Comparison of ENCODE assay signal across 21 cellular contexts in genomic region chr11:57479925-57480324, GRCh38. TPM values are rescaled to one million over a fixed set of nuclear protein-coding genes. Genes with fewer than 3 reads are reported as not detected.
DNase-seq lines count a peak whose midpoint lies in the region; ATAC-seq, FAIRE-seq and TF ChIP-seq lines count a peak whose summit lies in the region.
"Had no signal": no experiment of that assay in that cellular context is flagged by ENCODE, and none has a peak within 500 bp of the region (broad histone marks: within the 10 kb centered on the region; RNA-seq: fewer than 3 reads in every experiment).

No MANE protein-coding gene starts in this region.

- peaks cover 8% of the 10 kb centered on the region; the same call in 1 of the 2 replicates for H4K20me1 ChIP-seq in K562 (replicated peaks; ENCODE audit: control insufficient read depth, insufficient read depth, low read length)

- TF ChIP-seq POLR2A in K562 (conservative IDR thresholded peaks at IDR 0.05): no peak

- 13% methylated on average over 3 of the region's 5 CpGs for WGBS in K562 (ENCODE audit: insufficient coverage, low coverage, missing lambda C conversion rate)

- H3K4me2 ChIP-seq in K562 (ENCODE audit: insufficient read depth, low read length): no peak overlapping the region

- in situ Hi-C loops in K562 (cut with MboI): no loop called here

- H3K4me1 ChIP-seq in K562 (replicated peaks in 1 of 2; ENCODE audit: control insufficient read depth in 2 of 2, insufficient read depth in 2 of 2, low read length in 2 of 2): peaks cover 8 to 27% of the 10 kb centered on the region in 2 experiments; a peak in 4 of 5 replicates

- TF ChIP-seq CTCF in K562 (IDR thresholded peaks at IDR 0.05 in 2 of 3, conservative IDR thresholded peaks at IDR 0.05 in 1 of 3; ENCODE audit: insufficient read depth in 2 of 3, low read depth in 1 of 3, low read length in 3 of 3) (no peak), foreskin fibroblast (IDR thresholded peaks at IDR 0.05; ENCODE audit: low read depth, low read length) (no peak), CD14-positive monocyte (IDR thresholded peaks at IDR 0.05) (no peak)

- no peaks in the 10 kb centered on the region for H3K9me3 Mint-ChIP-seq in activated CD4-positive, alpha-beta T cell treated with anti-CD3 and anti-CD28 coated beads for 36 hours (ENCODE audit: low read depth)
- no peaks in the 10 kb centered on the region for H3K9me3 Mint-ChIP-seq in activated CD4-positive, alpha-beta T cell treated with anti-CD3 and anti-CD28 coated beads, Interleukin-2, amount 10 ng/mL, durations not matched to agents 7 days and 5 days
- H3K9me3 Mint-ChIP-seq in CD14-positive monocyte: peaks cover 0 to 5% (median 2%) of the 10 kb centered on the region in 7 donors
- H3K9me3 Mint-ChIP-seq: activated naive CD4-positive, alpha-beta T cell treated with anti-CD3 and anti-CD28 coated beads, Interleukin-2, amount 50 U/mL, for 24 hours; activated T-cell treated with anti-CD3 and anti-CD28 coated beads, Interleukin-2, amount 50 U/mL, for 72 hours; H9 had no signal

- no peak for FAIRE-seq in K562 (lab: Jason Lieb, UNC)
- FAIRE-seq: RCC 7860 had no signal

- POLR2A ChIA-PET in activated CD4-positive, alpha-beta T cell treated with anti-CD3 and anti-CD28 coated beads for 36 hours (lab: Charles Lee): interaction anchor here (0.6 kb wide), 1 partner anchor 14 kb away, joined by 5 read pairs; no protein-coding TSS in a partner anchor
- POLR2A ChIA-PET in activated CD4-positive, alpha-beta T cell treated with anti-CD3 and anti-CD28 coated beads, Interleukin-2, amount 10 ng/mL, durations not matched to agents 7 days and 5 days (lab: Charles Lee): no interaction called here
- POLR2A ChIA-PET in K562 (lab: Yijun Ruan, JAX): no interaction called here

- CTCF ChIA-PET in activated CD4-positive, alpha-beta T cell treated with anti-CD3 and anti-CD28 coated beads for 36 hours (lab: Charles Lee): interaction anchor here (0.5 to 10.9 kb wide), 7 partner anchors 9 to 165 kb away, joined by 3 to 124 read pairs (median 3); partner anchors contain the start of gene RTN4RL2
- CTCF ChIA-PET in activated CD4-positive, alpha-beta T cell treated with anti-CD3 and anti-CD28 coated beads, Interleukin-2, amount 10 ng/mL, durations not matched to agents 7 days and 5 days (lab: Charles Lee): interaction anchor here (1.0 to 1.2 kb wide), 2 partner anchors 22 to 40 kb away, joined by 3 to 4 read pairs; no protein-coding TSS in a partner anchor
- CTCF ChIA-PET in K562 (lab: Yijun Ruan, JAX; ENCODE audit: low intra/inter-chr PET ratio): interaction anchor here (0.9 to 1.2 kb wide), 2 partner anchors 47 to 135 kb away, joined by 3 to 5 read pairs; no protein-coding TSS in a partner anchor

- no peak for DNase-seq in activated CD4-positive, alpha-beta T cell treated with anti-CD3 and anti-CD28 coated beads for 36 hours
- no peak for DNase-seq in activated CD4-positive, alpha-beta T cell treated with anti-CD3 and anti-CD28 coated beads, Interleukin-2, amount 10 ng/mL, durations not matched to agents 7 days and 5 days
- peak; percentile 82 for DNase-seq in HuH-7.5 (ENCODE audit: low spot score)
- DNase-seq in K562 (ENCODE audit: extremely low read depth in 1 of 4, low spot score in 3 of 4): peak in 3 of 4 experiments; percentile 36 to 40 (median 38)
- DNase-seq in occipital lobe (lab: John Stamatoyannopoulos, UW): no peak
- no peak for DNase-seq in foreskin fibroblast
- no peak for DNase-seq in NCI-H345 (lab: John Stamatoyannopoulos, UW)
- no peak for DNase-seq in CD14-positive monocyte (ENCODE audit: low spot score)

- BruUV-seq in K562 (replicated peaks; lab: Mats Ljungman, UMichigan): no TSS peak

- H3K36me3 ChIP-seq in K562 (ENCODE audit: control insufficient read depth, insufficient read depth, low read length): peaks cover 15% of the 10 kb centered on the region

- H3K27me3 Mint-ChIP-seq in activated CD4-positive, alpha-beta T cell treated with anti-CD3 and anti-CD28 coated beads for 36 hours: peaks cover 11% of the 10 kb centered on the region
- peaks cover 46% of the 10 kb centered on the region for H3K27me3 Mint-ChIP-seq in activated CD4-positive, alpha-beta T cell treated with anti-CD3 and anti-CD28 coated beads, Interleukin-2, amount 10 ng/mL, durations not matched to agents 7 days and 5 days
- H3K27me3 Mint-ChIP-seq in CD14-positive monocyte (ENCODE audit: low read depth in 3 of 3): peaks cover 17 to 44% (median 25%) of the 10 kb centered on the region in 3 donors

- no peaks in the 10 kb centered on the region for H3K79me2 ChIP-seq in K562 (ENCODE audit: control insufficient read depth, insufficient read depth, low read length)

- H3K9me3 ChIP-seq in K562 (replicated peaks; ENCODE audit: control insufficient read depth, insufficient read depth, low read depth, low read length): no peaks in the 10 kb centered on the region
- H3K9me3 ChIP-seq: gastroesophageal sphincter, suprapubic skin, vagina had no signal

- no peak for TF ChIP-seq RAD21 in K562 (CRISPR knock-in tag; conservative IDR thresholded peaks at IDR 0.05 in 1 of 2, IDR thresholded peaks at IDR 0.05 in 1 of 2)

- no peak overlapping the region for H3K9ac ChIP-seq in K562 (ENCODE audit: insufficient read depth in 1 of 2, low read depth in 2 of 2, low read length in 2 of 2)

- H3K9me1 ChIP-seq in K562 (ENCODE audit: control insufficient read depth, insufficient read depth, low read length): no peaks in the 10 kb centered on the region

- no peak for TF ChIP-seq EP300 in K562 (IDR thresholded peaks at IDR 0.05; ENCODE audit: low read length)

- no peaks in the 10 kb centered on the region for H3K27me3 ChIP-seq in K562 (ENCODE audit: control insufficient read depth in 2 of 2, insufficient read depth in 2 of 2, low read length in 2 of 2)
- H3K27me3 ChIP-seq: vagina had no signal

- ATAC-seq in activated CD4-positive, alpha-beta T cell treated with anti-CD3 and anti-CD28 coated beads for 36 hours: peak; percentile 21
- ATAC-seq in K562: peak; percentile 36

- H3K4me3 Mint-ChIP-seq in activated CD4-positive, alpha-beta T cell treated with anti-CD3 and anti-CD28 coated beads for 36 hours: no peak overlapping the region
- no peak overlapping the region for H3K4me3 Mint-ChIP-seq in activated CD4-positive, alpha-beta T cell treated with anti-CD3 and anti-CD28 coated beads, Interleukin-2, amount 10 ng/mL, durations not matched to agents 7 days and 5 days
- H3K4me3 Mint-ChIP-seq in CD14-positive monocyte: no peak overlapping the region
- H3K4me3 Mint-ChIP-seq: activated naive CD4-positive, alpha-beta T cell treated with anti-CD3 and anti-CD28 coated beads, Interleukin-2, amount 50 U/mL, for 24 hours; activated T-cell treated with anti-CD3 and anti-CD28 coated beads, Interleukin-2, amount 50 U/mL, for 72 hours had no signal

- peaks cover 19% of the 10 kb centered on the region for H3K4me1 Mint-ChIP-seq in activated CD4-positive, alpha-beta T cell treated with anti-CD3 and anti-CD28 coated beads for 36 hours
- H3K4me1 Mint-ChIP-seq in activated CD4-positive, alpha-beta T cell treated with anti-CD3 and anti-CD28 coated beads, Interleukin-2, amount 10 ng/mL, durations not matched to agents 7 days and 5 days: peaks cover 29% of the 10 kb centered on the region
- H3K4me1 Mint-ChIP-seq in CD14-positive monocyte: peaks cover 56% of the 10 kb centered on the region

- H3K27ac Mint-ChIP-seq in activated CD4-positive, alpha-beta T cell treated with anti-CD3 and anti-CD28 coated beads for 36 hours: no peak overlapping the region
- no peak overlapping the region for H3K27ac Mint-ChIP-seq in activated CD4-positive, alpha-beta T cell treated with anti-CD3 and anti-CD28 coated beads, Interleukin-2, amount 10 ng/mL, durations not matched to agents 7 days and 5 days
- peak overlapping the region in 1 of 7 donors; percentile 25 for H3K27ac Mint-ChIP-seq in CD14-positive monocyte
- H3K27ac Mint-ChIP-seq: activated T-cell treated with anti-CD3 and anti-CD28 coated beads, Interleukin-2, amount 50 U/mL, for 72 hours had no signal

- H3K4me3 ChIP-seq in K562 (no peak overlapping the region), foreskin fibroblast (ENCODE audit: low read depth in 1 of 2, low read length in 2 of 2) (no peak overlapping the region)
- H3K4me3 ChIP-seq: gastroesophageal sphincter, SK-N-MC, suprapubic skin, vagina had no signal

- peaks cover 4% of the 10 kb centered on the region for H3K36me3 Mint-ChIP-seq in activated CD4-positive, alpha-beta T cell treated with anti-CD3 and anti-CD28 coated beads for 36 hours (ENCODE audit: low read depth)
- peaks cover 1% of the 10 kb centered on the region for H3K36me3 Mint-ChIP-seq in activated CD4-positive, alpha-beta T cell treated with anti-CD3 and anti-CD28 coated beads, Interleukin-2, amount 10 ng/mL, durations not matched to agents 7 days and 5 days (ENCODE audit: low read depth)
- no peaks in the 10 kb centered on the region for H3K36me3 Mint-ChIP-seq in CD14-positive monocyte

- no peak overlapping the region for H2AFZ ChIP-seq in K562 (ENCODE audit: low read depth, low read length)

- intact Hi-C loops in activated CD4-positive, alpha-beta T cell treated with anti-CD3 and anti-CD28 coated beads for 36 hours (cut with DNase I, micrococcal nuclease): loop anchor here (1.0 to 5.0 kb wide), 3 partner anchors 23 to 135 kb away; partner anchors contain the start of gene SLC43A3 (in 1 of the 2)
- intact Hi-C loops in K562 (cut with micrococcal nuclease): loop anchor here (1.0 kb wide), 1 partner anchor 23 kb away; no protein-coding TSS in a partner anchor
- intact Hi-C loops in CD14-positive monocyte (cut with micrococcal nuclease): loop anchor here (5.0 kb wide), 2 partner anchors 37 to 133 kb away; partner anchors contain the start of gene SLC43A1 (in 1 of the 2)

- no peak overlapping the region for H3K27ac ChIP-seq in K562 (ENCODE audit: extremely low read depth, low read depth, low read length)
- H3K27ac ChIP-seq: gastroesophageal sphincter, SK-N-MC, suprapubic skin, vagina had no signal

RNA-seq across cellular contexts. Expression of gene RTN4RL2, which starts 19.6 kb away (rescaled TPM):
- under 1 TPM; 0.33 to 0.39 TPM for total RNA-seq in activated CD4-positive, alpha-beta T cell treated with anti-CD3 and anti-CD28 coated beads for 36 hours
- under 1 TPM in 1 of 2 experiments, not detected in 1; 0.35 TPM for total RNA-seq in activated CD4-positive, alpha-beta T cell treated with anti-CD3 and anti-CD28 coated beads, Interleukin-2, amount 10 ng/mL, durations not matched to agents 7 days and 5 days
- total RNA-seq in K562 (2011; cell fraction: chromatin; rRNA removed; ENCODE audit: low replicate concordance): not detected in 2 replicates
- 0.50 and 0.53 TPM in 2 replicates for total RNA-seq in K562 (2011; cell fraction: nucleolus; rRNA removed)
- total RNA-seq in K562 (2011; cell fraction: nucleoplasm; rRNA removed): 0.46 and 1.2 TPM in 2 replicates
- total RNA-seq in K562 (2014; rRNA removed): 0.29 TPM in 1 of 2 replicates, not detected in the other
- not detected in 2 replicates for total RNA-seq in K562 (2014; rRNA removed; fragmentation: Illumina TruSeq; extraction: Trizol)
- 0.07 TPM in 1 of 2 replicates, not detected in the other for total RNA-seq in K562 (2015; rRNA removed; fragmentation: Illumina TruSeq; extraction: Trizol)
- 1.8 and 1.9 TPM in 2 replicates for total RNA-seq in K562 (2021)
- 0.06 and 0.30 TPM in 2 replicates for polyA plus RNA-seq in K562 (2011; rRNA removed)
- polyA plus RNA-seq in K562 (2011; cell fraction: cytosol; rRNA removed): 0.07 and 0.21 TPM in 2 replicates
- 0.25 and 0.47 TPM in 2 replicates for polyA plus RNA-seq in K562 (2011; cell fraction: nucleus; rRNA removed)
- polyA plus RNA-seq in K562 (2012): 1.5 and 5.3 TPM in 2 replicates
- polyA plus RNA-seq in K562 (2014; fragmentation: Illumina TruSeq; extraction: Trizol): 0.34 and 1.1 TPM in 2 replicates
- polyA plus RNA-seq in K562 (2014; fragmentation: Nextera tagmentation; extraction: Ambion mirVana): not detected
- 0.69 and 0.82 TPM in 2 replicates for polyA plus RNA-seq in K562 (2014; rRNA removed)
- not detected in 2 replicates for polyA minus RNA-seq in K562 (2011; rRNA and poly(A)+ RNA removed)
- polyA minus RNA-seq in K562 (2011; cell fraction: cytosol; rRNA and poly(A)+ RNA removed): not detected in 2 replicates
- 0.54 TPM in 1 of 2 replicates, not detected in the other for polyA minus RNA-seq in K562 (2011; cell fraction: nucleus; rRNA and poly(A)+ RNA removed)
- 0.47 TPM for total RNA-seq in occipital lobe
- under 1 TPM; 0.40 to 0.53 TPM for polyA plus RNA-seq in CD14-positive monocyte

RNA-seq across cellular contexts. Expression of gene SLC43A1, which starts 35.6 kb away (rescaled TPM):
- 10 to 100 TPM; 27.6 to 28.7 TPM for total RNA-seq in activated CD4-positive, alpha-beta T cell treated with anti-CD3 and anti-CD28 coated beads for 36 hours
- 10 to 100 TPM; 22.9 to 23.4 TPM for total RNA-seq in activated CD4-positive, alpha-beta T cell treated with anti-CD3 and anti-CD28 coated beads, Interleukin-2, amount 10 ng/mL, durations not matched to agents 7 days and 5 days
- total RNA-seq in K562 (2011; cell fraction: chromatin; rRNA removed; ENCODE audit: low replicate concordance): 70.0 and 187 TPM in 2 replicates
- total RNA-seq in K562 (2011; cell fraction: nucleolus; rRNA removed): 140 and 142 TPM in 2 replicates
- total RNA-seq in K562 (2011; cell fraction: nucleoplasm; rRNA removed): 97.5 and 106 TPM in 2 replicates
- 32.0 and 36.4 TPM in 2 replicates for total RNA-seq in K562 (2014; rRNA removed)
- total RNA-seq in K562 (2014; rRNA removed; fragmentation: Illumina TruSeq; extraction: Trizol): 14.8 and 17.3 TPM in 2 replicates
- 16.1 and 17.8 TPM in 2 replicates for total RNA-seq in K562 (2015; rRNA removed; fragmentation: Illumina TruSeq; extraction: Trizol)
- total RNA-seq in K562 (2021): 41.8 and 42.9 TPM in 2 replicates
- polyA plus RNA-seq in K562 (2011; rRNA removed): 24.6 and 30.6 TPM in 2 replicates
- 32.9 and 51.5 TPM in 2 replicates for polyA plus RNA-seq in K562 (2011; cell fraction: cytosol; rRNA removed)
- 72.6 and 94.2 TPM in 2 replicates for polyA plus RNA-seq in K562 (2011; cell fraction: nucleus; rRNA removed)
- 24.9 and 86.3 TPM in 2 replicates for polyA plus RNA-seq in K562 (2012)
- 33.4 and 37.3 TPM in 2 replicates for polyA plus RNA-seq in K562 (2014; fragmentation: Illumina TruSeq; extraction: Trizol)
- polyA plus RNA-seq in K562 (2014; fragmentation: Nextera tagmentation; extraction: Ambion mirVana): 1 to 10 TPM; 2.6 to 3.8 TPM
- 29.9 and 30.6 TPM in 2 replicates for polyA plus RNA-seq in K562 (2014; rRNA removed)
- polyA minus RNA-seq in K562 (2011; rRNA and poly(A)+ RNA removed): 23.7 and 32.9 TPM in 2 replicates
- polyA minus RNA-seq in K562 (2011; cell fraction: cytosol; rRNA and poly(A)+ RNA removed): 24.3 and 29.1 TPM in 2 replicates
- polyA minus RNA-seq in K562 (2011; cell fraction: nucleus; rRNA and poly(A)+ RNA removed): 38.5 and 48.2 TPM in 2 replicates
- 0.94 TPM for total RNA-seq in occipital lobe
- 1 to 10 TPM; 5.4 to 5.8 TPM for polyA plus RNA-seq in CD14-positive monocyte

RNA-seq across cellular contexts. Expression of gene TIMM10, which starts 50.6 kb away (rescaled TPM):
- 100 to 1,000 TPM; 124 to 158 TPM for total RNA-seq in activated CD4-positive, alpha-beta T cell treated with anti-CD3 and anti-CD28 coated beads for 36 hours
- total RNA-seq in activated CD4-positive, alpha-beta T cell treated with anti-CD3 and anti-CD28 coated beads, Interleukin-2, amount 10 ng/mL, durations not matched to agents 7 days and 5 days: 10 to 100 TPM; 87.3 to 97.7 TPM
- 16.6 and 31.9 TPM in 2 replicates for total RNA-seq in K562 (2011; cell fraction: chromatin; rRNA removed; ENCODE audit: low replicate concordance)
- 45.1 and 48.4 TPM in 2 replicates for total RNA-seq in K562 (2011; cell fraction: nucleolus; rRNA removed)
- total RNA-seq in K562 (2011; cell fraction: nucleoplasm; rRNA removed): 37.1 and 40.2 TPM in 2 replicates
- total RNA-seq in K562 (2014; rRNA removed): 172 and 189 TPM in 2 replicates
- total RNA-seq in K562 (2014; rRNA removed; fragmentation: Illumina TruSeq; extraction: Trizol): 86.1 and 109 TPM in 2 replicates
- total RNA-seq in K562 (2015; rRNA removed; fragmentation: Illumina TruSeq; extraction: Trizol): 119 and 130 TPM in 2 replicates
- 159 and 166 TPM in 2 replicates for total RNA-seq in K562 (2021)
- polyA plus RNA-seq in K562 (2011; rRNA removed): 133 and 155 TPM in 2 replicates
- 183 and 188 TPM in 2 replicates for polyA plus RNA-seq in K562 (2011; cell fraction: cytosol; rRNA removed)
- 68.3 and 76.8 TPM in 2 replicates for polyA plus RNA-seq in K562 (2011; cell fraction: nucleus; rRNA removed)
- polyA plus RNA-seq in K562 (2012): 64.2 and 162 TPM in 2 replicates
- polyA plus RNA-seq in K562 (2014; fragmentation: Illumina TruSeq; extraction: Trizol): 158 and 183 TPM in 2 replicates
- 100 to 1,000 TPM; 493 to 553 TPM for polyA plus RNA-seq in K562 (2014; fragmentation: Nextera tagmentation; extraction: Ambion mirVana)
- polyA plus RNA-seq in K562 (2014; rRNA removed): 199 and 222 TPM in 2 replicates
- polyA minus RNA-seq in K562 (2011; rRNA and poly(A)+ RNA removed): 67.5 and 72.6 TPM in 2 replicates
- 17.3 and 37.4 TPM in 2 replicates for polyA minus RNA-seq in K562 (2011; cell fraction: cytosol; rRNA and poly(A)+ RNA removed)
- polyA minus RNA-seq in K562 (2011; cell fraction: nucleus; rRNA and poly(A)+ RNA removed): 13.5 and 21.9 TPM in 2 replicates
- 33.1 TPM for total RNA-seq in occipital lobe
- polyA plus RNA-seq in CD14-positive monocyte: 10 to 100 TPM; 58.3 to 62.1 TPM

RNA-seq across cellular contexts. Expression of gene SLC43A3, which starts 53.0 kb away (rescaled TPM):
- total RNA-seq in activated CD4-positive, alpha-beta T cell treated with anti-CD3 and anti-CD28 coated beads for 36 hours: 100 to 1,000 TPM; 268 to 333 TPM
- total RNA-seq in activated CD4-positive, alpha-beta T cell treated with anti-CD3 and anti-CD28 coated beads, Interleukin-2, amount 10 ng/mL, durations not matched to agents 7 days and 5 days: 100 to 1,000 TPM in 1 of 2 experiments, 10 to 100 TPM in 1; 98.2 to 104 TPM
- 241 and 427 TPM in 2 replicates for total RNA-seq in K562 (2011; cell fraction: chromatin; rRNA removed; ENCODE audit: low replicate concordance)
- 393 and 402 TPM in 2 replicates for total RNA-seq in K562 (2011; cell fraction: nucleolus; rRNA removed)
- 340 and 369 TPM in 2 replicates for total RNA-seq in K562 (2011; cell fraction: nucleoplasm; rRNA removed)
- total RNA-seq in K562 (2014; rRNA removed) (98.9 and 141 TPM in 2 replicates), K562 (2014; rRNA removed; fragmentation: Illumina TruSeq; extraction: Trizol) (120 and 132 TPM in 2 replicates), K562 (2015; rRNA removed; fragmentation: Illumina TruSeq; extraction: Trizol) (135 and 143 TPM in 2 replicates), K562 (2021) (254 and 257 TPM in 2 replicates), occipital lobe (8.7 TPM)
- polyA plus RNA-seq in K562 (2011; rRNA removed) (141 and 235 TPM in 2 replicates), K562 (2014; fragmentation: Illumina TruSeq; extraction: Trizol) (244 and 281 TPM in 2 replicates), K562 (2014; fragmentation: Nextera tagmentation; extraction: Ambion mirVana) (100 to 1,000 TPM in 1 of 2 experiments, 10 to 100 TPM in 1; 63.7 to 216 TPM), K562 (2014; rRNA removed) (139 and 160 TPM in 2 replicates), CD14-positive monocyte (100 to 1,000 TPM; 109 to 116 TPM)
- 358 and 452 TPM in 2 replicates for polyA plus RNA-seq in K562 (2011; cell fraction: cytosol; rRNA removed)
- polyA plus RNA-seq in K562 (2011; cell fraction: nucleus; rRNA removed): 327 and 364 TPM in 2 replicates
- 192 and 193 TPM in 2 replicates for polyA plus RNA-seq in K562 (2012)
- 162 and 237 TPM in 2 replicates for polyA minus RNA-seq in K562 (2011; rRNA and poly(A)+ RNA removed)
- 86.6 and 143 TPM in 2 replicates for polyA minus RNA-seq in K562 (2011; cell fraction: cytosol; rRNA and poly(A)+ RNA removed)
- 116 and 125 TPM in 2 replicates for polyA minus RNA-seq in K562 (2011; cell fraction: nucleus; rRNA and poly(A)+ RNA removed)

RNA-seq across cellular contexts. Expression of gene SMTNL1, which starts 57.5 kb away (rescaled TPM):
- not detected for total RNA-seq in activated CD4-positive, alpha-beta T cell treated with anti-CD3 and anti-CD28 coated beads for 36 hours
- not detected for total RNA-seq in activated CD4-positive, alpha-beta T cell treated with anti-CD3 and anti-CD28 coated beads, Interleukin-2, amount 10 ng/mL, durations not matched to agents 7 days and 5 days
- not detected in 2 replicates for total RNA-seq in K562 (2011; cell fraction: chromatin; rRNA removed; ENCODE audit: low replicate concordance)
- not detected in 2 replicates for total RNA-seq in K562 (2011; cell fraction: nucleolus; rRNA removed)
- not detected in 2 replicates for total RNA-seq in K562 (2011; cell fraction: nucleoplasm; rRNA removed)
- total RNA-seq in K562 (2014; rRNA removed) (not detected in 2 replicates), K562 (2014; rRNA removed; fragmentation: Illumina TruSeq; extraction: Trizol) (not detected in 2 replicates), K562 (2015; rRNA removed; fragmentation: Illumina TruSeq; extraction: Trizol) (not detected in 2 replicates), K562 (2021) (not detected in 2 replicates), occipital lobe (not detected)
- polyA plus RNA-seq in K562 (2011; rRNA removed) (not detected in 2 replicates), K562 (2014; fragmentation: Illumina TruSeq; extraction: Trizol) (not detected in 2 replicates), K562 (2014; fragmentation: Nextera tagmentation; extraction: Ambion mirVana) (not detected), K562 (2014; rRNA removed) (not detected in 2 replicates), CD14-positive monocyte (not detected)
- polyA plus RNA-seq in K562 (2011; cell fraction: cytosol; rRNA removed): not detected in 2 replicates
- polyA plus RNA-seq in K562 (2011; cell fraction: nucleus; rRNA removed): not detected in 2 replicates
- 0.30 TPM in 1 of 2 replicates, not detected in the other for polyA plus RNA-seq in K562 (2012)
- polyA minus RNA-seq in K562 (2011; rRNA and poly(A)+ RNA removed): not detected in 2 replicates
- not detected in 2 replicates for polyA minus RNA-seq in K562 (2011; cell fraction: cytosol; rRNA and poly(A)+ RNA removed)
- not detected in 2 replicates for polyA minus RNA-seq in K562 (2011; cell fraction: nucleus; rRNA and poly(A)+ RNA removed)
- total RNA-seq: activated T-cell treated with anti-CD3 and anti-CD28 coated beads, Interleukin-2, amount 50 U/mL, for 72 hours; chondrocyte; Daoy; gastroesophageal sphincter; H9; kidney epithelial cell; suprapubic skin; vagina had no signal
- polyA plus RNA-seq: AG04450, esophagus had no signal

Comparison
In these comparisons a context has a peak if more than half of its experiments do, and no peak if none do; other contexts are left out.
1. DNase-seq: peak in HuH-7.5 (single experiment) and K562 (3 of 4); none in activated CD4-positive, alpha-beta T cell treated with anti-CD3 and anti-CD28 coated beads for 36 hours (single experiment), activated CD4-positive, alpha-beta T cell treated with anti-CD3 and anti-CD28 coated beads, Interleukin-2, amount 10 ng/mL, durations not matched to agents 7 days and 5 days (single experiment), occipital lobe (single experiment), foreskin fibroblast (0 of 2), NCI-H345 (single experiment) and CD14-positive monocyte (single experiment).